In genomic region chr13:21399741-21400140, GRCh38 we compare ENCODE assay signal across 14 cellular contexts. TPM values are rescaled to one million over a fixed set of nuclear protein-coding genes. Genes with fewer than 3 reads are reported as not detected.
DNase-seq lines count a peak whose midpoint lies in the region; ATAC-seq and TF ChIP-seq lines count a peak whose summit lies in the region.
"Had no signal": no experiment of that assay in that cellular context is flagged by ENCODE, and none has a peak within 500 bp of the region (broad histone marks: within the 10 kb centered on the region; RNA-seq: fewer than 3 reads in every experiment).

No MANE protein-coding gene starts in this region.

- no peaks in the 10 kb centered on the region for H3K9me3 Mint-ChIP-seq in activated CD4-positive, alpha-beta T cell treated with anti-CD3 and anti-CD28 coated beads for 36 hours (ENCODE audit: low read depth)

- peak; percentile 37 for ATAC-seq in activated CD4-positive, alpha-beta T cell treated with anti-CD3 and anti-CD28 coated beads for 36 hours
- ATAC-seq in HG03175 (IDR thresholded peaks at IDR 0.05; ENCODE audit: unreplicated experiment): no peak

- DNase-seq in activated CD4-positive, alpha-beta T cell treated with anti-CD3 and anti-CD28 coated beads for 36 hours: no peak
- no peak for DNase-seq in activated CD4-positive, alpha-beta T cell treated with anti-CD3 and anti-CD28 coated beads for 48 hours
- DNase-seq in RPMI7951 (ENCODE audit: low read depth) (peak; percentile 36), brain microvascular endothelial cell (peak; percentile 15), renal cortical epithelial cell (ENCODE audit: low read depth) (peak; percentile 10), NCI-H187 treated with DMSO at 0.1 percent for 48 hours (lab: John Stamatoyannopoulos, UW) (no peak), hypothalamus (lab: John Stamatoyannopoulos, UW) (no peak)
- DNase-seq: activated CD4-positive, CD25-positive, alpha-beta regulatory T cell treated with anti-CD3 and anti-CD28 coated beads, Interleukin-2, amount 50 U/mL, for 72 hours; DMS153; effector CD4-positive, alpha-beta T cell; SHP77 had no signal

- H3K27me3 Mint-ChIP-seq in activated CD4-positive, alpha-beta T cell treated with anti-CD3 and anti-CD28 coated beads for 36 hours: no peaks in the 10 kb centered on the region
- H3K27me3 Mint-ChIP-seq: progenitor cell of endocrine pancreas had no signal

- H3K4me3 ChIP-seq in brain microvascular endothelial cell (ENCODE audit: low read depth, low read length): no peak overlapping the region

- H3K36me3 ChIP-seq in brain microvascular endothelial cell (replicated peaks): no peaks in the 10 kb centered on the region

- peaks cover 62% of the 10 kb centered on the region for H3K4me1 Mint-ChIP-seq in activated CD4-positive, alpha-beta T cell treated with anti-CD3 and anti-CD28 coated beads for 36 hours

- in situ Hi-C loops in brain microvascular endothelial cell (cut with HindIII; ENCODE audit: low pct_ligation_motif_present, low sequenced_read_pairs): no loop called here

- H3K36me3 Mint-ChIP-seq in activated CD4-positive, alpha-beta T cell treated with anti-CD3 and anti-CD28 coated beads for 36 hours (ENCODE audit: low read depth): peaks cover 32% of the 10 kb centered on the region

- no peak for TF ChIP-seq CTCF in brain microvascular endothelial cell (IDR thresholded peaks at IDR 0.05; ENCODE audit: low read depth, low read length, missing control alignments)

- H3K27ac Mint-ChIP-seq in activated CD4-positive, alpha-beta T cell treated with anti-CD3 and anti-CD28 coated beads for 36 hours: peak overlapping the region; percentile 85
- H3K27ac Mint-ChIP-seq: progenitor cell of endocrine pancreas had no signal

- H3K4me3 Mint-ChIP-seq in activated CD4-positive, alpha-beta T cell treated with anti-CD3 and anti-CD28 coated beads for 36 hours: no peak overlapping the region

- no peaks in the 10 kb centered on the region for H3K27me3 ChIP-seq in brain microvascular endothelial cell (replicated peaks)

- CTCF ChIA-PET in activated CD4-positive, alpha-beta T cell treated with anti-CD3 and anti-CD28 coated beads for 36 hours (lab: Charles Lee): interaction anchor here (0.9 kb wide), 1 partner anchor 17 kb away, joined by 3 read pairs; no protein-coding TSS in a partner anchor

- peak overlapping the region; percentile 38 for H3K27ac ChIP-seq in brain microvascular endothelial cell
- H3K27ac ChIP-seq: 22Rv1 had no signal

- intact Hi-C loops in activated CD4-positive, alpha-beta T cell treated with anti-CD3 and anti-CD28 coated beads for 36 hours (cut with DNase I, micrococcal nuclease): no loop called here

- POLR2A ChIA-PET in activated CD4-positive, alpha-beta T cell treated with anti-CD3 and anti-CD28 coated beads for 36 hours (lab: Charles Lee): no interaction called here

RNA-seq across cellular contexts. Expression of gene ZDHHC20, which starts 59.4 kb away (rescaled TPM):
- total RNA-seq in activated CD4-positive, alpha-beta T cell treated with anti-CD3 and anti-CD28 coated beads for 36 hours: 10 to 100 TPM; 40.2 to 44.9 TPM
- 104 and 138 TPM in 2 replicates for total RNA-seq in RPMI7951 (2014; rRNA removed; shearing (Covaris generic))
- total RNA-seq in renal cortical epithelial cell: 87.5 and 140 TPM in 2 replicates

Comparison
In these comparisons a context has a peak if more than half of its experiments do, and no peak if none do; other contexts are left out.
1. DNase-seq: peak in RPMI7951 (single experiment), brain microvascular endothelial cell (single experiment) and renal cortical epithelial cell (single experiment); none in activated CD4-positive, alpha-beta T cell treated with anti-CD3 and anti-CD28 coated beads for 36 hours (single experiment), activated CD4-positive, alpha-beta T cell treated with anti-CD3 and anti-CD28 coated beads for 48 hours (single experiment), NCI-H187 treated with DMSO at 0.1 percent for 48 hours (single experiment) and hypothalamus (0 of 51).